Comparison of ENCODE assay signal across 8 cellular contexts in the genomic region with DNA sequence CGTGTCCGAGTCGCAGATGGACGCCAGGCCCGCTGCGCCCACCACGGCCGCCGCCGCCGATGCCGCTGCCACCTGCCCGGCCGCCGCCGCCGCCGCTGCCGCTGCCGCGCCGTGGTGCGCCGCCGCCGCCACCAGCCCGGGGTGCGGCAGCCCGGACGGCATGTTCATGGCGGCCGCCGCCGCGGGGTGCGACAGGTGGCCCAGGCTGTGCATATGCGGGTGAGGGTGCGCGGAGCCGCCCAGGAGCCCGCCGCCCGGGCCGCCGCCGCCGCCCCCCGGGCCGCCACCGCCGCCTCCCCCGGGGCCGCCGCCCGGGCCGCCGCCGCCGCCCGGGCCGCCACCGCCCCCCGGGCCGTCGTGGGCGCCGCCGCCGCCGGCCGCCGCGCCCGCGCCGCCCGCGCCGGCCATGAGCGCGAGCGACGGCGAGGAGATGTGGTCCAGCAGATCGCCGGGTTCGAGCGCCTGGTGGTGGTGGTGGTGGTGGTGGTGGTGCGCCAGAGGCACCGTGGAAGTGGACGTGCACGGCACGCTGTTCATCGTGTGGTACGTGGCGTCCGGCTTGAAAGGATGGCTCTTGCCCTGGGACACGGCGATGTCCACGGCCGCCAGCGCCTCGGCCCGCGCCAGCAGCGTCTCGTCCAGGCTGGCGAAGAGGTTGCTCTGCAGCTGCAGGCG. TPM values are rescaled to one million over a fixed set of nuclear protein-coding genes. Genes with fewer than 3 reads are reported as not detected.
DNase-seq lines count a peak whose midpoint lies in the region; ATAC-seq and TF ChIP-seq lines count a peak whose summit lies in the region.

No MANE protein-coding gene starts in this region.

- H3K4me3 Mint-ChIP-seq in activated CD8-positive, alpha-beta T cell treated with anti-CD3 and anti-CD28 coated beads for 36 hours: peak overlapping the region; percentile 70

- H3K36me3 ChIP-seq in lower lobe of right lung: no peaks in the 10 kb centered on the region

- peaks cover 21% of the 10 kb centered on the region for H3K4me1 ChIP-seq in lower lobe of right lung

- no peaks in the 10 kb centered on the region for H3K36me3 Mint-ChIP-seq in activated CD8-positive, alpha-beta T cell treated with anti-CD3 and anti-CD28 coated beads for 36 hours (ENCODE audit: low read depth)

- no peak for TF ChIP-seq CTCF in activated CD8-positive, alpha-beta T cell treated with anti-CD3 and anti-CD28 coated beads for 36 hours (IDR thresholded peaks at IDR 0.05)
- no peak for TF ChIP-seq CTCF in lower lobe of right lung (IDR thresholded peaks at IDR 0.05)

- H3K4me3 ChIP-seq in lower lobe of right lung: peak overlapping the region; percentile 40

- CTCF ChIA-PET in activated CD8-positive, alpha-beta T cell treated with anti-CD3 and anti-CD28 coated beads for 36 hours (lab: Charles Lee): no interaction called here

- H3K27ac Mint-ChIP-seq in activated CD8-positive, alpha-beta T cell treated with anti-CD3 and anti-CD28 coated beads for 36 hours: peak overlapping the region; percentile 47

- H3K9me3 Mint-ChIP-seq in activated CD8-positive, alpha-beta T cell treated with anti-CD3 and anti-CD28 coated beads for 36 hours: peaks cover 2% of the 10 kb centered on the region

- POLR2A ChIA-PET in activated CD8-positive, alpha-beta T cell treated with anti-CD3 and anti-CD28 coated beads for 36 hours (lab: Charles Lee): no interaction called here

- ATAC-seq in activated CD8-positive, alpha-beta T cell treated with anti-CD3 and anti-CD28 coated beads for 36 hours: no peak
- no peak for ATAC-seq in lower lobe of right lung
- no peak for ATAC-seq in GM18873 (IDR thresholded peaks at IDR 0.05; ENCODE audit: low FRiP score, unreplicated experiment)
- ATAC-seq in GM21786 (IDR thresholded peaks at IDR 0.05; ENCODE audit: unreplicated experiment): no peak

- no peak overlapping the region for H3K27ac ChIP-seq in lower lobe of right lung

- intact Hi-C loops in activated CD8-positive, alpha-beta T cell treated with anti-CD3 and anti-CD28 coated beads for 36 hours (cut with micrococcal nuclease): no loop called here
- intact Hi-C loops in lower lobe of right lung (cut with DNase I): no loop called here

- H3K9me3 ChIP-seq in lower lobe of right lung: no peaks in the 10 kb centered on the region

- peaks cover 15% of the 10 kb centered on the region for H3K4me1 Mint-ChIP-seq in activated CD8-positive, alpha-beta T cell treated with anti-CD3 and anti-CD28 coated beads for 36 hours (ENCODE audit: low read depth)

- DNase-seq in stimulated activated CD4-positive, alpha-beta T cell treated with anti-CD3 and anti-CD28 coated beads, Interleukin-12 subunit alpha, Interleukin-12 subunit beta, amount 100 ng/mL, for 4 hours: peak; percentile 8
- DNase-seq in stimulated activated CD4-positive, alpha-beta T cell treated with anti-CD3 and anti-CD28 coated beads, Interleukin-1b, Interleukin-23, amount 100 ng/mL, for 48 hours: no peak
- DNase-seq in activated CD8-positive, alpha-beta T cell treated with anti-CD3 and anti-CD28 coated beads for 36 hours: no peak
- DNase-seq in lower lobe of right lung: no peak
- DNase-seq in C1 segment of cervical spinal cord (lab: John Stamatoyannopoulos, UW): no peak
- no peak for DNase-seq in NCI-H526 treated with DMSO at 0.1 percent for 48 hours (lab: John Stamatoyannopoulos, UW)

- H3K27me3 Mint-ChIP-seq in activated CD8-positive, alpha-beta T cell treated with anti-CD3 and anti-CD28 coated beads for 36 hours: peaks cover 80% of the 10 kb centered on the region

- H3K27me3 ChIP-seq in lower lobe of right lung (ENCODE audit: low read depth): peaks cover 93% of the 10 kb centered on the region

RNA-seq across cellular contexts. Expression of gene POU4F1, which starts 1.3 kb away (rescaled TPM):
- under 1 TPM; 0.07 to 0.20 TPM for total RNA-seq in activated CD8-positive, alpha-beta T cell treated with anti-CD3 and anti-CD28 coated beads for 36 hours
- total RNA-seq in lower lobe of right lung: not detected

RNA-seq across cellular contexts. Expression of gene OBI1, which starts 56.9 kb away (rescaled TPM):
- 10 to 100 TPM; 17.5 to 19.1 TPM for total RNA-seq in activated CD8-positive, alpha-beta T cell treated with anti-CD3 and anti-CD28 coated beads for 36 hours
- total RNA-seq in lower lobe of right lung: 9.4 TPM
